Comparison of ENCODE assay signal across 17 cellular contexts in genomic region chr1:245217853-245218608, GRCh38.
DNase-seq lines count a peak whose midpoint lies in the region; ATAC-seq and TF ChIP-seq lines count a peak whose summit lies in the region.
"Had no signal": no experiment of that assay in that cellular context is flagged by ENCODE, and none has a peak within 500 bp of the region (broad histone marks: within the 10 kb centered on the region; RNA-seq: fewer than 3 reads in every experiment).

No MANE protein-coding gene starts in this region.

- H2BK12ac ChIP-seq in neuronal stem cell (ENCODE audit: low read length) = no peak overlapping the region

- H3K9ac ChIP-seq in IMR-90 (ENCODE audit: low read depth, low read length) = no peak overlapping the region
- no peak overlapping the region for H3K9ac ChIP-seq in neuronal stem cell (ENCODE audit: low read depth, low read length, poor library complexity)

- no peaks in the 10 kb centered on the region for H3K36me3 Mint-ChIP-seq in WTC11
- no peaks in the 10 kb centered on the region for H3K36me3 Mint-ChIP-seq in activated naive CD8-positive, alpha-beta T cell treated with anti-CD3 and anti-CD28 coated beads, Interleukin-2, amount 50 U/mL, for 24 hours (ENCODE audit: low read depth)
- H3K36me3 Mint-ChIP-seq: CD14-positive monocyte; CD8-positive, alpha-beta T cell had no signal

- no peak overlapping the region for H3K4me2 ChIP-seq in IMR-90 (ENCODE audit: low read depth, low read length)
- no peak overlapping the region for H3K4me2 ChIP-seq in neuronal stem cell (ENCODE audit: insufficient read depth, low read length, poor library complexity, severe bottlenecking)
- H3K4me2 ChIP-seq: A549 had no signal

- no peaks in the 10 kb centered on the region for H3K27me3 ChIP-seq in IMR-90 (ENCODE audit: control insufficient read depth, insufficient read depth, low read length)
- no peaks in the 10 kb centered on the region for H3K27me3 ChIP-seq in neuronal stem cell (ENCODE audit: control insufficient read depth in 3 of 3, insufficient read depth in 3 of 3, low read depth in 1 of 3, low read length in 3 of 3)

- no peak overlapping the region for H3K4me3 Mint-ChIP-seq in WTC11
- no peak overlapping the region for H3K4me3 Mint-ChIP-seq in activated naive CD8-positive, alpha-beta T cell treated with anti-CD3 and anti-CD28 coated beads, Interleukin-2, amount 50 U/mL, for 24 hours
- H3K4me3 Mint-ChIP-seq: CD8-positive, alpha-beta T cell had no signal

- in situ Hi-C loops in IMR-90 (cut with MboI; ENCODE audit: low sequenced_read_pairs) = no loop called here

- H2AFZ ChIP-seq in IMR-90 (replicated peaks; ENCODE audit: low read length, poor library complexity) = no peak overlapping the region
- no peak overlapping the region for H2AFZ ChIP-seq in neuronal stem cell (ENCODE audit: low read length)

- H2AK5ac ChIP-seq in IMR-90 (ENCODE audit: low read depth, low read length) (no peak overlapping the region), neuronal stem cell (ENCODE audit: low read depth, low read length) (peak overlapping the region; percentile 64)

- no peak overlapping the region for H2BK20ac ChIP-seq in IMR-90 (ENCODE audit: low read depth, low read length)

- H3K79me1 ChIP-seq in IMR-90 (ENCODE audit: low read depth in 1 of 2, low read length in 2 of 2) = 0 out of 4 replicates have a peak, but pooled peaks cover 0 to 4% of the 10 kb centered on the region in 2 experiments
- H3K79me1 ChIP-seq in neuronal stem cell (ENCODE audit: low read depth, low read length) = no peaks in the 10 kb centered on the region

- H4K8ac ChIP-seq in IMR-90 (ENCODE audit: low read depth in 2 of 2, low read length in 2 of 2) (no peak overlapping the region), neuronal stem cell (ENCODE audit: low read depth, low read length) (no peak overlapping the region)

- POLR2A ChIA-PET in IMR-90 (lab: Charles Lee; ENCODE audit: unreplicated experiment) = no interaction called here
- POLR2A ChIA-PET in WTC11 (lab: Charles Lee) = interaction anchor here (0.6 kb wide), 1 partner anchor 463 kb away, joined by 3 read pairs; no protein-coding TSS in a partner anchor

- H2BK120ac ChIP-seq in IMR-90 (ENCODE audit: low read depth, low read length) (no peak overlapping the region), neuronal stem cell (ENCODE audit: low read depth, low read length) (no peak overlapping the region)

- H3K27ac Mint-ChIP-seq in WTC11 = 0 out of 2 replicates have a peak overlapping the region, but pooled peaks have one; percentile 9
- H3K27ac Mint-ChIP-seq in activated naive CD8-positive, alpha-beta T cell treated with anti-CD3 and anti-CD28 coated beads, Interleukin-2, amount 50 U/mL, for 24 hours = no peak overlapping the region
- H3K27ac Mint-ChIP-seq: CD8-positive, alpha-beta T cell had no signal

- intact Hi-C loops in IMR-90 (cut with micrococcal nuclease) = no loop called here

- H3K14ac ChIP-seq in IMR-90 (replicated peaks; ENCODE audit: low read depth, low read length) (no peak overlapping the region), neuronal stem cell (ENCODE audit: low read length) (no peak overlapping the region)

- H2AK9ac ChIP-seq in IMR-90 (replicated peaks; ENCODE audit: low read depth, low read length, poor library complexity) = peak overlapping the region; percentile 82

- H4K91ac ChIP-seq in IMR-90 (ENCODE audit: insufficient read depth, low read depth, low read length) (no peak overlapping the region), neuronal stem cell (ENCODE audit: low read depth, low read length, poor library complexity) (no peak overlapping the region)

- no peaks in the 10 kb centered on the region for H3K9me3 Mint-ChIP-seq in WTC11
- no peaks in the 10 kb centered on the region for H3K9me3 Mint-ChIP-seq in activated naive CD8-positive, alpha-beta T cell treated with anti-CD3 and anti-CD28 coated beads, Interleukin-2, amount 50 U/mL, for 24 hours
- H3K9me3 Mint-ChIP-seq: CD8-positive, alpha-beta T cell had no signal

- CTCF ChIA-PET in IMR-90 (lab: Yijun Ruan, JAX) = no interaction called here
- CTCF ChIA-PET in WTC11 (lab: Charles Lee) = interaction anchor here (1.5 kb wide), 1 partner anchor 14 kb away, joined by 5 read pairs; no protein-coding TSS in a partner anchor

- peaks cover 5% of the 10 kb centered on the region for H3K27me3 Mint-ChIP-seq in WTC11 (ENCODE audit: low read depth)
- peaks cover 2% of the 10 kb centered on the region for H3K27me3 Mint-ChIP-seq in activated naive CD8-positive, alpha-beta T cell treated with anti-CD3 and anti-CD28 coated beads, Interleukin-2, amount 50 U/mL, for 24 hours

- peaks cover 3% of the 10 kb centered on the region; the same call in 1 of the 2 replicates for H3K4me1 ChIP-seq in IMR-90 (ENCODE audit: control insufficient read depth, insufficient read depth, low read length)
- H3K4me1 ChIP-seq in neuronal stem cell (ENCODE audit: control insufficient read depth in 2 of 2, insufficient read depth in 1 of 2, low read depth in 1 of 2, low read length in 2 of 2) = peaks cover 17 to 26% of the 10 kb centered on the region in 2 donors
- H3K4me1 ChIP-seq: A549 had no signal

- H3K36me3 ChIP-seq in IMR-90 (ENCODE audit: control insufficient read depth, insufficient read depth, low read length) = no peaks in the 10 kb centered on the region
- H3K36me3 ChIP-seq in neuronal stem cell (replicated peaks in 1 of 2; ENCODE audit: control insufficient read depth in 2 of 2, insufficient read depth in 2 of 2, low read length in 2 of 2) = peaks cover 0 to 8% of the 10 kb centered on the region in 2 donors

- dilution Hi-C loops in IMR-90 (cut with HindIII; ENCODE audit: low sequenced_read_pairs, unreplicated experiment) = no loop called here

- no TSS peak for BruUV-seq in IMR-90 (replicated peaks; lab: Mats Ljungman, UMichigan)

- H3K18ac ChIP-seq in IMR-90 (ENCODE audit: low read depth, low read length) = no peak overlapping the region
- H3K18ac ChIP-seq in neuronal stem cell (ENCODE audit: low read length) = peak overlapping the region; percentile 79

- ATAC-seq in IMR-90 (ENCODE audit: low read depth) (no peak), WTC11 (no peak), GM18873 (IDR thresholded peaks at IDR 0.05; ENCODE audit: low FRiP score, unreplicated experiment) (no peak), HG03439 (IDR thresholded peaks at IDR 0.05; ENCODE audit: unreplicated experiment) (no peak)
- ATAC-seq in activated naive CD8-positive, alpha-beta T cell treated with anti-CD3 and anti-CD28 coated beads, Interleukin-2, amount 50 U/mL, for 24 hours = no peak
- ATAC-seq: A549; CD8-positive, alpha-beta T cell had no signal

- TF ChIP-seq CTCF in IMR-90 (conservative IDR thresholded peaks at IDR 0.05; ENCODE audit: low read depth, low read length) (no peak), WTC11 (IDR thresholded peaks at IDR 0.05) (no peak)

- TF ChIP-seq POLR2A in IMR-90 (IDR thresholded peaks at IDR 0.05; ENCODE audit: low read depth, low read length) = no peak

- DNase-seq in IMR-90 (no peak), WTC11 (ENCODE audit: low spot score) (no peak), islet precursor cell (peak; percentile 62), neuronal stem cell (ENCODE audit: low spot score) (no peak), NCI-H345 (lab: John Stamatoyannopoulos, UW) (no peak)
- no peak for DNase-seq in activated naive CD8-positive, alpha-beta T cell treated with anti-CD3 and anti-CD28 coated beads, Interleukin-2, amount 50 U/mL, for 24 hours
- DNase-seq: CD8-positive, alpha-beta T cell; COR-L47; DMS153; DMS79 treated with DMSO at 0.1 percent for 48 hours; EL; GDM1; H7 had no signal

- H3K9me1 ChIP-seq in IMR-90 (ENCODE audit: insufficient read depth, low read length) = 0 out of 2 replicates have a peak, but pooled peaks cover 2% of the 10 kb centered on the region

- no peaks in the 10 kb centered on the region; the same call in 1 of the 2 replicates for H4K20me1 ChIP-seq in IMR-90 (ENCODE audit: insufficient read depth, low read length)

- no peak for TF ChIP-seq RAD21 in IMR-90 (IDR thresholded peaks at IDR 0.05; ENCODE audit: low read length)

- peaks cover 30% of the 10 kb centered on the region for H3K4me1 Mint-ChIP-seq in WTC11
- H3K4me1 Mint-ChIP-seq in activated naive CD8-positive, alpha-beta T cell treated with anti-CD3 and anti-CD28 coated beads, Interleukin-2, amount 50 U/mL, for 24 hours = no peaks in the 10 kb centered on the region
- H3K4me1 Mint-ChIP-seq: CD14-positive monocyte had no signal

- 53% methylated on average over 3 of the region's 12 CpGs; no CpG with 5 or more reads in 1 of the 2 experiments for WGBS in IMR-90 (ENCODE audit: extremely low coverage in 2 of 2, insufficient read length in 1 of 2), 2 experiments
- no CpG with 5 or more reads among the region's 12 CpGs for WGBS in neuronal stem cell (ENCODE audit: extremely low coverage in 2 of 2, insufficient read length in 2 of 2, insufficient replicate concordance in 1 of 2), 2 donors

- H3K9me3 ChIP-seq in IMR-90 (ENCODE audit: control insufficient read depth, insufficient read depth, low read length) (no peaks in the 10 kb centered on the region), neuronal stem cell (replicated peaks in 1 of 2; ENCODE audit: control insufficient read depth in 2 of 2, insufficient read depth in 1 of 2, low read depth in 1 of 2, low read length in 2 of 2) (peaks cover 0 to 6% of the 10 kb centered on the region in 2 donors)
- H3K9me3 ChIP-seq: A549 had no signal

- H3K56ac ChIP-seq in IMR-90 (ENCODE audit: extremely low read depth, insufficient read depth, low read length) = no peak overlapping the region

- H3K4me3 ChIP-seq in IMR-90 (ENCODE audit: insufficient read depth, low read depth, low read length) (no peak overlapping the region), neuronal stem cell (ENCODE audit: low read length in 2 of 2) (no peak overlapping the region)
- H3K4me3 ChIP-seq: A549 had no signal

- H3K4ac ChIP-seq in IMR-90 (ENCODE audit: low read depth, low read length) (no peak overlapping the region), neuronal stem cell (ENCODE audit: low read length) (no peak overlapping the region)

- no peak overlapping the region for H4K5ac ChIP-seq in IMR-90 (ENCODE audit: low read depth, low read length)

- H2BK15ac ChIP-seq in IMR-90 (ENCODE audit: low read depth, low read length) (no peak overlapping the region), neuronal stem cell (ENCODE audit: low read length) (no peak overlapping the region)

- H3K23ac ChIP-seq in IMR-90 (ENCODE audit: low read depth, low read length) (no peak overlapping the region), neuronal stem cell (ENCODE audit: low read depth, low read length, poor library complexity) (no peak overlapping the region)

- H2BK5ac ChIP-seq in IMR-90 (ENCODE audit: low read depth, low read length, poor library complexity, severe bottlenecking) = no peak overlapping the region
- H2BK5ac ChIP-seq in neuronal stem cell (ENCODE audit: low read length) = no peak overlapping the region

- H3K27ac ChIP-seq in IMR-90 (ENCODE audit: insufficient read depth, low read length) (no peak overlapping the region), neuronal stem cell (replicated peaks; ENCODE audit: low read length) (no peak overlapping the region)
- H3K27ac ChIP-seq: A549 had no signal

TF ChIP-seq in IMR-90, 13 proteins besides CTCF, POLR2A, EP300 and RAD21 (continues in another document):
- TF ChIP-seq MAZ (IDR thresholded peaks at IDR 0.05; ENCODE audit: borderline replicate concordance, low read depth, low read length) = no peak

TF ChIP-seq in WTC11, 78 proteins besides CTCF, POLR2A, EP300 and RAD21 (continues in another document):
- no peak for TF ChIP-seq TEAD4 (CRISPR knock-in tag; IDR thresholded peaks at IDR 0.05)
